ENCODE assay signal across 3 cellular contexts in genomic region chr4:102272318-102272717, GRCh38.
"Had no signal": no experiment of that assay in that cellular context is flagged by ENCODE, and none has a peak within 500 bp of the region (broad histone marks: within the 10 kb centered on the region; RNA-seq: fewer than 3 reads in every experiment).

No MANE protein-coding gene starts in this region.

- DNase-seq: GDM1, GF-D8 had no signal

- ATAC-seq: GM12878 had no signal

- H3K4me3 ChIP-seq: GM12878 had no signal
